Comparison of ENCODE assay signal across 8 cellular contexts in the genomic region with DNA sequence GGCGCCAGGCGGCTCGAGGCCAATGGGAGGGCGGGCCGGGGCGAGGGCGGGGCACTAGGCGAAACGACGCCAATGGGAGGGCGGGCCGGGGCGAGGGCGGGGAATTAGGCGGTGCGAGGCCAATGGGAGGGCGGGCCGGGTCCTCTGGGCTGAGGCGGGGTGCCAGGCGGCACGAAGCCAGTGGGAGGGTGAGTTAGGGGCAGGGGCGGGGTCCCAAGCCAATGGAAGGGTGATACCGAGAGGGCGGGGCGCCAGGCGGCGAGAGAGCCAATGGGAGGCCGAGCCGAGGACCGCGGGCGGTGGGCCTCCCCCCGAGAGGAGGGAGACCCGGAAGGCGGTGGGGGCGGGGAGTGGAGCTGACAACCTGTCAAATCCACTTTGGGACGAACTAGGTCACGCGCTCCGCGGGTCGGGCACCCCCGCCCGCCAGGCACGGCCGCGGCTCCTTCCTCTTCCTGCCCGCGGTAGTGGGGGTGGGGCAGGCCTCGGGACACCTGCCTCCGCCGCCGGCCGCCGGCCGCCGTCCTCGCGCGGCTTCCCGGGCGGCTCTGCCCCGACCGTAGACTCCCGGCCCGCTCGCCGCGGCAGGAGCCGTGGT. TPM values are rescaled to one million over a fixed set of nuclear protein-coding genes. Genes with fewer than 3 reads are reported as not detected.
A peak's percentile ranks its signal among the peaks of the same experiment; 100 is the strongest.
DNase-seq lines count a peak whose midpoint lies in the region; ATAC-seq and TF ChIP-seq lines count a peak whose summit lies in the region.

No MANE protein-coding gene starts in this region.

- H3K27ac Mint-ChIP-seq in T-helper 17 cell = peak overlapping the region; percentile 84

- H3K27ac ChIP-seq in right cardiac atrium (ENCODE audit: low read length) (peak overlapping the region; percentile 95), uterus (peak overlapping the region; percentile 98 to 100)

- no peak for TF ChIP-seq CTCF in uterus (IDR thresholded peaks at IDR 0.05)

- DNase-seq in NCI-H1694 treated with DMSO at 0.1 percent for 48 hours (lab: John Stamatoyannopoulos, UW) (peak; percentile 97), T-helper 17 cell (peak; percentile 100), anterior cingulate cortex (lab: John Stamatoyannopoulos, UW) (peak; percentile 93 to 100 (median 100)), right cardiac atrium (peak; percentile 100), pulmonary artery endothelial cell (ENCODE audit: low read depth, low spot score) (peak; percentile 97), uterus (peak; percentile 100)

- ATAC-seq in GM18499 (IDR thresholded peaks at IDR 0.05; ENCODE audit: insufficient read depth, unreplicated experiment) (peak; percentile 59), HG02938 (IDR thresholded peaks at IDR 0.05; ENCODE audit: unreplicated experiment) (peak; percentile 82), T-helper 17 cell (peak; percentile 92), right cardiac atrium (peak; percentile 97 to 98)

- under 1% methylated on average over 70 of the region's 70 CpGs for WGBS in right cardiac atrium

- H3K27me3 ChIP-seq in right cardiac atrium (ENCODE audit: control insufficient read depth, insufficient read depth) (no peaks in the 10 kb centered on the region), uterus (no peaks in the 10 kb centered on the region)

- H3K36me3 ChIP-seq in uterus = no peaks in the 10 kb centered on the region

- H3K4me3 ChIP-seq in right cardiac atrium (ENCODE audit: low read length) = peak overlapping the region; percentile 78
- H3K4me3 ChIP-seq in uterus = peak overlapping the region; percentile 66 to 92

- no peaks in the 10 kb centered on the region for H3K36me3 Mint-ChIP-seq in T-helper 17 cell (ENCODE audit: low read depth)

- H3K27me3 Mint-ChIP-seq in T-helper 17 cell = no peaks in the 10 kb centered on the region

- peak; percentile 74 to 94 for TF ChIP-seq POLR2A in uterus (IDR thresholded peaks at IDR 0.05)

- intact Hi-C loops in right cardiac atrium (cut with DNase I) = loop anchor here in 1 of 4 donors (5.0 kb wide), 1 partner anchor 213 kb away; the partner anchor contains the start of gene XRCC2
- intact Hi-C loops in uterus (cut with DNase I; ENCODE audit: low total_unique reads) = no loop called here

- H3K9me3 ChIP-seq in T-helper 17 cell (ENCODE audit: control insufficient read depth, low read length, poor library complexity, severe bottlenecking) (no peaks in the 10 kb centered on the region), right cardiac atrium (ENCODE audit: control insufficient read depth, low read length) (no peaks in the 10 kb centered on the region), uterus (no peaks in the 10 kb centered on the region)

- H3K4me1 ChIP-seq in right cardiac atrium (ENCODE audit: control insufficient read depth, insufficient read depth, low read length) (no peaks in the 10 kb centered on the region), uterus (peaks cover 0 to 6% of the 10 kb centered on the region in 2 donors)

- H3K4me1 Mint-ChIP-seq in T-helper 17 cell = peaks cover 8% of the 10 kb centered on the region

- peak overlapping the region; percentile 91 for H3K4me3 Mint-ChIP-seq in T-helper 17 cell

RNA-seq across cellular contexts. Expression of gene KMT2C, which starts 28.0 kb away (rescaled TPM):
- total RNA-seq in T-helper 17 cell = 100 to 1,000 TPM; 151 to 154 TPM
- 10 to 100 TPM; 43.6 to 52.6 (median 50.3) TPM for total RNA-seq in right cardiac atrium
- 10.9 TPM for polyA plus RNA-seq in right cardiac atrium
- 22.4 and 26.5 TPM in 2 replicates for total RNA-seq in pulmonary artery endothelial cell
- 100 to 1,000 TPM in 2 of 4 donors, 10 to 100 TPM in 2; 30.5 to 177 (median 90.0) TPM for total RNA-seq in uterus

Comparison
In these comparisons a context has a peak if more than half of its experiments do, and no peak if none do; other contexts are left out.
1. Peak in every context shown above with its lines: DNase-seq, ATAC-seq, H3K4me3 ChIP-seq and H3K27ac ChIP-seq.